ENCODE assay signal across 29 cellular contexts in genomic region chr5:98593418-98593817, GRCh38.
"Had no signal": no experiment of that assay in that cellular context is flagged by ENCODE, and none has a peak within 500 bp of the region (broad histone marks: within the 10 kb centered on the region; RNA-seq: fewer than 3 reads in every experiment).

No MANE protein-coding gene starts in this region.

- H3K4me1 Mint-ChIP-seq: activated CD4-positive, alpha-beta memory T cell treated with anti-CD3 and anti-CD28 coated beads, Interleukin-2, amount 10 ng/mL, durations not matched to agents 7 days and 5 days; activated CD4-positive, alpha-beta T cell treated with anti-CD3 and anti-CD28 coated beads, Interleukin-2, amount 10 ng/mL, durations not matched to agents 7 days and 5 days; activated T-helper 17 cell treated with anti-CD3 and anti-CD28 coated beads, Interleukin-2, amount 50 U/mL, for 72 hours; natural killer cell had no signal

- FAIRE-seq: astrocyte, TTC549 had no signal

- ATAC-seq: activated T-helper 17 cell treated with anti-CD3 and anti-CD28 coated beads, Interleukin-2, amount 50 U/mL, for 72 hours; foreskin keratinocyte; heart left ventricle; left lung; lower lobe of right lung; natural killer cell; stimulated activated naive CD8-positive, alpha-beta T cell treated with anti-CD3 and anti-CD28 coated beads, Interleukin-15, Interleukin-2, amounts not matched to agents 100 U/mL and 50 U/mL, for 24 hours had no signal

- H3K36me3 ChIP-seq: brain microvascular endothelial cell, heart left ventricle, left lung, lower lobe of right lung, right lobe of liver, uterus had no signal

- H3K27me3 ChIP-seq: brain microvascular endothelial cell, foreskin keratinocyte, heart left ventricle, left lung, right lobe of liver, testis, uterus had no signal

- H3K4me1 ChIP-seq: foreskin keratinocyte, heart left ventricle, left lung, lower lobe of right lung, right lobe of liver, testis, uterus had no signal

- H3K36me3 Mint-ChIP-seq: natural killer cell had no signal

- H3K27me3 Mint-ChIP-seq: activated CD4-positive, alpha-beta memory T cell treated with anti-CD3 and anti-CD28 coated beads, Interleukin-2, amount 10 ng/mL, durations not matched to agents 7 days and 5 days; activated CD4-positive, alpha-beta T cell treated with anti-CD3 and anti-CD28 coated beads, Interleukin-2, amount 10 ng/mL, durations not matched to agents 7 days and 5 days; activated T-helper 17 cell treated with anti-CD3 and anti-CD28 coated beads, Interleukin-2, amount 50 U/mL, for 72 hours had no signal

- H3K9me3 ChIP-seq: lower lobe of right lung, right lobe of liver, testis, uterus had no signal

- H3K27ac Mint-ChIP-seq: activated CD4-positive, alpha-beta memory T cell treated with anti-CD3 and anti-CD28 coated beads, Interleukin-2, amount 10 ng/mL, durations not matched to agents 7 days and 5 days; activated CD4-positive, alpha-beta T cell treated with anti-CD3 and anti-CD28 coated beads, Interleukin-2, amount 10 ng/mL, durations not matched to agents 7 days and 5 days; activated T-cell treated with anti-CD3 and anti-CD28 coated beads, Interleukin-2, amount 50 U/mL, for 24 hours; activated T-helper 17 cell treated with anti-CD3 and anti-CD28 coated beads, Interleukin-2, amount 50 U/mL, for 72 hours; natural killer cell; T-helper 2 cell treated with Interferon-gamma antibody and Interleukin-4, amounts not matched to agents 5 μg/mL and 100 μg/mL, for 36 hours had no signal

- H3K4me3 ChIP-seq: heart left ventricle, left lung, lower lobe of right lung, right lobe of liver, testis, uterus had no signal

- H3K9me3 Mint-ChIP-seq: activated CD4-positive, alpha-beta T cell treated with anti-CD3 and anti-CD28 coated beads, Interleukin-2, amount 10 ng/mL, durations not matched to agents 7 days and 5 days; T-helper 2 cell treated with Interferon-gamma antibody and Interleukin-4, amounts not matched to agents 5 μg/mL and 100 μg/mL, for 36 hours had no signal

- H3K4me3 Mint-ChIP-seq: activated CD4-positive, alpha-beta memory T cell treated with anti-CD3 and anti-CD28 coated beads, Interleukin-2, amount 10 ng/mL, durations not matched to agents 7 days and 5 days; activated CD4-positive, alpha-beta T cell treated with anti-CD3 and anti-CD28 coated beads, Interleukin-2, amount 10 ng/mL, durations not matched to agents 7 days and 5 days; activated T-cell treated with anti-CD3 and anti-CD28 coated beads, Interleukin-2, amount 50 U/mL, for 24 hours; activated T-helper 17 cell treated with anti-CD3 and anti-CD28 coated beads, Interleukin-2, amount 50 U/mL, for 72 hours; natural killer cell; T-helper 2 cell treated with Interferon-gamma antibody and Interleukin-4, amounts not matched to agents 5 μg/mL and 100 μg/mL, for 36 hours had no signal

- H3K27ac ChIP-seq: brain microvascular endothelial cell, foreskin keratinocyte, heart left ventricle, left lung, lower lobe of right lung, right lobe of liver, testis, uterus had no signal

- DNase-seq: activated CD4-positive, alpha-beta memory T cell treated with anti-CD3 and anti-CD28 coated beads, Interleukin-2, amount 10 ng/mL, durations not matched to agents 7 days and 5 days; activated CD4-positive, alpha-beta T cell treated with anti-CD3 and anti-CD28 coated beads for 1 hour; activated CD4-positive, alpha-beta T cell treated with anti-CD3 and anti-CD28 coated beads, Interleukin-2, amount 10 ng/mL, durations not matched to agents 7 days and 5 days; activated CD8-positive, alpha-beta memory T cell treated with anti-CD3 and anti-CD28 coated beads, Interleukin-2, amount 50 U/mL, for 48 hours; activated gamma-delta T cell treated with Interleukin-2 at 50 U/mL for 16 hours; activated naive CD4-positive, alpha-beta T cell treated with anti-CD3 and anti-CD28 coated beads, Interleukin-2, amount 50 U/mL, for 16 hours; activated T-cell treated with anti-CD3 and anti-CD28 coated beads, Interleukin-2, amount 50 U/mL, for 24 hours; amniotic stem cell; brain microvascular endothelial cell; erythroblast; foreskin keratinocyte; heart left ventricle; kidney glomerular epithelial cell; left lung; lower lobe of right lung; mesenchymal stem cell; natural killer cell; right lobe of liver; stimulated activated CD4-positive, alpha-beta T cell treated with anti-CD3 and anti-CD28 coated beads, Interleukin-12 subunit alpha, Interleukin-12 subunit beta, amount 100 ng/mL, for 4 hours; stimulated activated CD4-positive, alpha-beta T cell treated with anti-CD3 and anti-CD28 coated beads, Interleukin-4, amount 100 ng/mL, for 1 hour; stimulated activated naive CD8-positive, alpha-beta T cell treated with anti-CD3 and anti-CD28 coated beads, Interleukin-15, Interleukin-2, amounts not matched to agents 100 U/mL and 50 U/mL, for 24 hours; T-helper 1 cell; testis; trophoblast cell; uterus had no signal
